ENCODE assay signal across 34 cellular contexts in the genomic region with DNA sequence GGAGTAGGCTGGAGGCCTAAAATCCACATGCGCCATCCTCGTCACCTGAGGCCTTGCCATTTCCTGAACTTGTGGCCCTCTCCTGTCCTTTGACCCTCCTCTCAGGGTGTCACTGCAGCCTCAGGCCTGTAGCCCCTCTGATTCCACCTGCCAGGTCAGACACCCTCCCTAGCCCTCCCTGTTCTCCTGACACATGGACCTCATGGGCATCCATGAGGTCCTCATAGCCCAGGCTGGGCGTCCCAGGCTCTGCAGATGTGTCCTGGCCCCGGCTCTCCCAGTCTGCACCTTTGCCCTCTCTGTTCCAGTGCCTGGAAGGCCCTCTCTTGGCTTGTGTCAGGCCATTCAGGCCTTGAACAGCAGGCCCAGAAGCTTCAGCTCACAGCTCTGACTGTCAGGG. TPM values are rescaled to one million over a fixed set of nuclear protein-coding genes. Genes with fewer than 3 reads are reported as not detected.
"Had no signal": no experiment of that assay in that cellular context is flagged by ENCODE, and none has a peak within 500 bp of the region (broad histone marks: within the 10 kb centered on the region; RNA-seq: fewer than 3 reads in every experiment).

No MANE protein-coding gene starts in this region.

- H3K27me3 ChIP-seq: dorsolateral prefrontal cortex, esophagus muscularis mucosa, foreskin keratinocyte, gastrocnemius medialis had no signal

- H3K27me3 Mint-ChIP-seq: activated CD4-positive, alpha-beta memory T cell treated with anti-CD3 and anti-CD28 coated beads, Interleukin-2, amount 10 ng/mL, durations not matched to agents 7 days and 5 days; activated CD4-positive, alpha-beta T cell treated with anti-CD3 and anti-CD28 coated beads, Interleukin-2, amount 10 ng/mL, durations not matched to agents 7 days and 5 days; activated naive CD8-positive, alpha-beta T cell; activated T-cell treated with anti-CD3 and anti-CD28 coated beads, Interleukin-2, amount 50 U/mL, for 24 hours; activated T-helper 17 cell treated with anti-CD3 and anti-CD28 coated beads, Interleukin-2, amount 50 U/mL, for 72 hours; central memory CD8-positive, alpha-beta T cell had no signal

- H3K36me3 Mint-ChIP-seq: activated naive CD8-positive, alpha-beta T cell; WTC11 had no signal

- FAIRE-seq: astrocyte, bronchial epithelial cell had no signal

- ATAC-seq: activated T-cell treated with anti-CD3 and anti-CD28 coated beads, Interleukin-2, amount 50 U/mL, for 72 hours; activated T-helper 17 cell treated with anti-CD3 and anti-CD28 coated beads, Interleukin-2, amount 50 U/mL, for 72 hours; foreskin keratinocyte; gastrocnemius medialis; WTC11 had no signal

- H3K27ac ChIP-seq: brain microvascular endothelial cell, coronary artery, dorsolateral prefrontal cortex, esophagus muscularis mucosa, foreskin keratinocyte, gastrocnemius medialis had no signal

- H3K4me3 ChIP-seq: coronary artery, dorsolateral prefrontal cortex, esophagus muscularis mucosa, gastrocnemius medialis had no signal

- H3K4me1 Mint-ChIP-seq: activated CD4-positive, alpha-beta memory T cell treated with anti-CD3 and anti-CD28 coated beads, Interleukin-2, amount 10 ng/mL, durations not matched to agents 7 days and 5 days; activated CD4-positive, alpha-beta T cell treated with anti-CD3 and anti-CD28 coated beads, Interleukin-2, amount 10 ng/mL, durations not matched to agents 7 days and 5 days; activated T-helper 17 cell treated with anti-CD3 and anti-CD28 coated beads, Interleukin-2, amount 50 U/mL, for 72 hours; central memory CD8-positive, alpha-beta T cell had no signal

- H3K4me1 ChIP-seq: foreskin keratinocyte, gastrocnemius medialis had no signal

- H3K36me3 ChIP-seq: brain microvascular endothelial cell, gastrocnemius medialis had no signal

- H3K4me3 Mint-ChIP-seq: activated CD4-positive, alpha-beta memory T cell treated with anti-CD3 and anti-CD28 coated beads, Interleukin-2, amount 10 ng/mL, durations not matched to agents 7 days and 5 days; activated CD4-positive, alpha-beta T cell treated with anti-CD3 and anti-CD28 coated beads, Interleukin-2, amount 10 ng/mL, durations not matched to agents 7 days and 5 days; activated naive CD8-positive, alpha-beta T cell; activated T-cell treated with anti-CD3 and anti-CD28 coated beads, Interleukin-2, amount 50 U/mL, for 24 hours; activated T-cell treated with anti-CD3 and anti-CD28 coated beads, Interleukin-2, amount 50 U/mL, for 72 hours; activated T-helper 17 cell treated with anti-CD3 and anti-CD28 coated beads, Interleukin-2, amount 50 U/mL, for 72 hours; central memory CD8-positive, alpha-beta T cell; dendritic cell treated with granulocyte-macrophage colony-stimulating factor and Interleukin-4, amounts not matched to agents 40 ng/mL and 50 ng/mL, for 4 days; endodermal cell; WTC11 had no signal

- H3K27ac Mint-ChIP-seq: activated CD4-positive, alpha-beta memory T cell treated with anti-CD3 and anti-CD28 coated beads, Interleukin-2, amount 10 ng/mL, durations not matched to agents 7 days and 5 days; activated CD4-positive, alpha-beta T cell treated with anti-CD3 and anti-CD28 coated beads, Interleukin-2, amount 10 ng/mL, durations not matched to agents 7 days and 5 days; activated naive CD8-positive, alpha-beta T cell; activated T-cell treated with anti-CD3 and anti-CD28 coated beads, Interleukin-2, amount 50 U/mL, for 24 hours; activated T-cell treated with anti-CD3 and anti-CD28 coated beads, Interleukin-2, amount 50 U/mL, for 72 hours; activated T-helper 17 cell treated with anti-CD3 and anti-CD28 coated beads, Interleukin-2, amount 50 U/mL, for 72 hours; dendritic cell treated with granulocyte-macrophage colony-stimulating factor and Interleukin-4, amounts not matched to agents 40 ng/mL and 50 ng/mL, for 4 days; endodermal cell; WTC11 had no signal

- H3K9me3 Mint-ChIP-seq: activated CD4-positive, alpha-beta memory T cell treated with anti-CD3 and anti-CD28 coated beads, Interleukin-2, amount 10 ng/mL, durations not matched to agents 7 days and 5 days; activated CD4-positive, alpha-beta T cell treated with anti-CD3 and anti-CD28 coated beads, Interleukin-2, amount 10 ng/mL, durations not matched to agents 7 days and 5 days; activated T-cell treated with anti-CD3 and anti-CD28 coated beads, Interleukin-2, amount 50 U/mL, for 24 hours; activated T-cell treated with anti-CD3 and anti-CD28 coated beads, Interleukin-2, amount 50 U/mL, for 72 hours; activated T-helper 17 cell treated with anti-CD3 and anti-CD28 coated beads, Interleukin-2, amount 50 U/mL, for 72 hours; central memory CD8-positive, alpha-beta T cell; dendritic cell treated with granulocyte-macrophage colony-stimulating factor and Interleukin-4, amounts not matched to agents 40 ng/mL and 50 ng/mL, for 4 days; endodermal cell; WTC11 had no signal

- H3K9me3 ChIP-seq: esophagus muscularis mucosa, gastrocnemius medialis had no signal

- DNase-seq: activated CD4-positive, alpha-beta memory T cell treated with anti-CD3 and anti-CD28 coated beads, Interleukin-2, amount 10 ng/mL, durations not matched to agents 7 days and 5 days; activated CD4-positive, alpha-beta T cell treated with anti-CD3 and anti-CD28 coated beads for 1 hour; activated CD4-positive, alpha-beta T cell treated with anti-CD3 and anti-CD28 coated beads for 4 hours; activated CD4-positive, alpha-beta T cell treated with anti-CD3 and anti-CD28 coated beads, Interleukin-2, amount 10 ng/mL, durations not matched to agents 7 days and 5 days; activated CD4-positive, alpha-beta T cell treated with anti-CD3 and anti-CD28 coated beads, Interleukin-2, amount 50 U/mL, for 4 hours; activated CD8-positive, alpha-beta memory T cell treated with anti-CD3 and anti-CD28 coated beads, Interleukin-2, amount 50 U/mL, for 48 hours; activated effector memory CD4-positive, alpha-beta T cell treated with Interleukin-2 at 50 U/mL for 16 hours; activated gamma-delta T cell treated with Interleukin-2 at 50 U/mL for 16 hours; activated naive CD4-positive, alpha-beta T cell treated with anti-CD3 and anti-CD28 coated beads, Interleukin-2, amount 50 U/mL, for 16 hours; activated naive CD4-positive, alpha-beta T cell treated with Interleukin-2 at 50 U/mL for 16 hours; activated T-cell treated with anti-CD3 and anti-CD28 coated beads for 4 hours; activated T-cell treated with anti-CD3 and anti-CD28 coated beads, Interleukin-2, amount 50 U/mL, for 24 hours; activated T-cell treated with anti-CD3 and anti-CD28 coated beads, Interleukin-2, amount 50 U/mL, for 72 hours; amniotic stem cell; anterior cingulate cortex; brain microvascular endothelial cell; dorsolateral prefrontal cortex; effector memory CD4-positive, alpha-beta T cell; endodermal cell; foreskin keratinocyte; gastrocnemius medialis; T-helper 2 cell had no signal

RNA-seq across cellular contexts. Expression of gene RAB36, which starts 15.8 kb away (rescaled TPM):
- total RNA-seq: T-helper 1 cell treated with Interleukin-12 subunit alpha and Interleukin-12 subunit beta and Interleukin-4 antibody, amounts not matched to agents 30 ng/mL and 1 ng/mL, for 36 hours had no signal

RNA-seq across cellular contexts. Expression of gene RSPH14, which starts 19.2 kb away (rescaled TPM):
- total RNA-seq: activated CD4-positive, alpha-beta memory T cell treated with anti-CD3 and anti-CD28 coated beads, Interleukin-2, amount 10 ng/mL, durations not matched to agents 7 days and 5 days; activated T-helper 17 cell treated with anti-CD3 and anti-CD28 coated beads, Interleukin-2, amount 50 U/mL, for 72 hours; astrocyte; bronchial epithelial cell; cardiac septum; foreskin keratinocyte; gastrocnemius medialis; glomerular endothelial cell; T-helper 1 cell treated with Interleukin-12 subunit alpha and Interleukin-12 subunit beta and Interleukin-4 antibody, amounts not matched to agents 30 ng/mL and 1 ng/mL, for 36 hours; WTC11 had no signal
